2 cellular contexts compared by ENCODE assay signal in genomic region chr5:176416965-176417364, GRCh38.
TF ChIP-seq lines count a peak whose summit lies in the region.

No MANE protein-coding gene starts in this region.

TF ChIP-seq in HCT116, 20 proteins besides CTCF, POLR2A, EP300 and RAD21 (continued from another document):
- TF ChIP-seq TCF7L2 (IDR thresholded peaks at IDR 0.05; ENCODE audit: borderline replicate concordance, extremely low read depth, insufficient read depth, insufficient read length) = no peak
- no peak for TF ChIP-seq MAX (IDR thresholded peaks at IDR 0.05)

TF ChIP-seq in WTC11, 78 proteins besides CTCF, POLR2A, EP300 and RAD21:
- TF ChIP-seq ZNF532 (CRISPR knock-in tag; IDR thresholded peaks at IDR 0.05; ENCODE audit: borderline replicate concordance) (no peak), ZNF317 (CRISPR knock-in tag; IDR thresholded peaks at IDR 0.05; ENCODE audit: borderline replicate concordance, low read depth) (no peak), HMGXB4 (CRISPR knock-in tag; IDR thresholded peaks at IDR 0.05) (no peak), GRHL2 (CRISPR knock-in tag; IDR thresholded peaks at IDR 0.05; ENCODE audit: insufficient replicate concordance, severe bottlenecking) (no peak), FOXJ3 (CRISPR knock-in tag; IDR thresholded peaks at IDR 0.05; ENCODE audit: borderline replicate concordance) (no peak), NR3C1 (CRISPR knock-in tag; conservative IDR thresholded peaks at IDR 0.05; ENCODE audit: low read depth) (no peak), JUN (CRISPR knock-in tag; IDR thresholded peaks at IDR 0.05) (no peak), SMAD4 (CRISPR knock-in tag; IDR thresholded peaks at IDR 0.05) (no peak)
